Comparison of ENCODE assay signal across 1 cellular context in the genomic region with DNA sequence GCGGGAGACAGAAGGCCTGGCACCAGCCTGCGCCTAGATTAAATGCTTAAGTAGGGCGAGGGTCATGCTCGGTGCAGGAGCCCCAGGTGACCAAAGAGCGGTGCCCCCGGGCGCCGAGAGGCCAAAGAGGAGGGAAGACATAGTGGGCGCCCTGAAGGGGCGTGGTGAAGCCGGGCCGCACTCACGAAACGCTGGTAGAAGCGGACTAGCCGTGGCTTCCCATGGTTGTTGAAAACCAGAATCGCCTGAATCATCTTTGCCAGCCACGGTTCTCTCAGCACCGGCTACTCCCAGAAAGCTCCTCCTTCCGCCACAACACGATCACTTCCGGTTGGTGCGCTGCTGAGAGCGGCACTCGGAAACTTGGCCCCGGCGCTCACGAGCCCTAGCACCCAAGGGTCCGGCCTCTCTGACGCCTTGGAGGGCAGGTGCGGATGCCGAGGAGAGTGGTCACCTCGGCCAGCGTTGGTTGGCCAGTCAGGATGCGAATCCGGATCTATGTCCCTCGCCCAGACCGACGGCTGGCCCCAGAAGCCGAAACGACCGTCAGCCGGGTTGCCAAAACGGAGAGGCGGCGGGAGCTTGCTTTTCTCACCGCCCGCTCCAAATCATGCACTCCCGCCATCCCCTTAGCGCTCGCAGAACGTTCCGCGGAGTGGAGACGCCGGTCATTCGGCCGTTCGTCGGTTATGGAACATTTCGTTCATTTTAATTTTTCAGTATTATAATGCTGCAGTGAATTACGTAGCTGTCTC.
A peak's percentile ranks its signal among the peaks of the same experiment; 100 is the strongest.
TF ChIP-seq lines count a peak whose summit lies in the region.

Gene AP3S2 (minus strand): TSS at position 299 of the 755 bp plus-strand sequence. CDS start 45 bp downstream, at position 254.

TF ChIP-seq in HepG2, 621 proteins besides CTCF, POLR2A, EP300 and RAD21 (continued from another document and continues in another):
- TF ChIP-seq ZBTB26 (CRISPR knock-in tag; IDR thresholded peaks at IDR 0.05; ENCODE audit: borderline replicate concordance) = peak; percentile 92; the same call in 1 of the 2 replicates
- TF ChIP-seq, protein P1, sequence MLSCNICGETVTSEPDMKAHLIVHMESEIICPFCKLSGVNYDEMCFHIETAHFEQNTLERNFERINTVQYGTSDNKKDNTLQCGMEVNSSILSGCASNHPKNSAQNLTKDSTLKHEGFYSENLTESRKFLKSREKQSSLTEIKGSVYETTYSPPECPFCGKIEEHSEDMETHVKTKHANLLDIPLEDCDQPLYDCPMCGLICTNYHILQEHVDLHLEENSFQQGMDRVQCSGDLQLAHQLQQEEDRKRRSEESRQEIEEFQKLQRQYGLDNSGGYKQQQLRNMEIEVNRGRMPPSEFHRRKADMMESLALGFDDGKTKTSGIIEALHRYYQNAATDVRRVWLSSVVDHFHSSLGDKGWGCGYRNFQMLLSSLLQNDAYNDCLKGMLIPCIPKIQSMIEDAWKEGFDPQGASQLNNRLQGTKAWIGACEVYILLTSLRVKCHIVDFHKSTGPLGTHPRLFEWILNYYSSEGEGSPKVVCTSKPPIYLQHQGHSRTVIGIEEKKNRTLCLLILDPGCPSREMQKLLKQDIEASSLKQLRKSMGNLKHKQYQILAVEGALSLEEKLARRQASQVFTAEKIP (CRISPR knock-in tag; IDR thresholded peaks at IDR 0.05; ENCODE audit: borderline replicate concordance) = no peak
- peak; percentile 93 for TF ChIP-seq ZNF225 (CRISPR knock-in tag; IDR thresholded peaks at IDR 0.05)
- 0 out of 2 replicates have a peak, but pooled peaks have one; percentile 9 for TF ChIP-seq ZNF740 (CRISPR knock-in tag; IDR thresholded peaks at IDR 0.05)
- peak; percentile 96 for TF ChIP-seq ERF (CRISPR knock-in tag; IDR thresholded peaks at IDR 0.05)
- TF ChIP-seq HHEX (CRISPR knock-in tag; IDR thresholded peaks at IDR 0.05) = no peak
- TF ChIP-seq ZNF619 (CRISPR knock-in tag; IDR thresholded peaks at IDR 0.05) = peak; percentile 80; the same call in 1 of the 2 replicates
- TF ChIP-seq KLF16 (CRISPR knock-in tag; IDR thresholded peaks at IDR 0.05) = peak; percentile 29 to 94; a peak in 2 of 4 replicates
- peak; percentile 62 for TF ChIP-seq NFYB (CRISPR knock-in tag; IDR thresholded peaks at IDR 0.05)
- TF ChIP-seq ZMAT3 (CRISPR knock-in tag; conservative IDR thresholded peaks at IDR 0.05) = peak; percentile 95; the same call in 1 of the 2 replicates
- no peak for TF ChIP-seq TBP (CRISPR knock-in tag; IDR thresholded peaks at IDR 0.05)
- TF ChIP-seq FOSL2 (CRISPR knock-in tag; IDR thresholded peaks at IDR 0.05) = peak; percentile 81
- TF ChIP-seq ZNF761 (CRISPR knock-in tag; conservative IDR thresholded peaks at IDR 0.05) = no peak; the same call in 1 of the 2 replicates
- no peak for TF ChIP-seq CEBPB (IDR thresholded peaks at IDR 0.05; ENCODE audit: borderline replicate concordance, low read depth, low read length)
- no peak; the same call in 1 of the 2 replicates for TF ChIP-seq ZNF256 (CRISPR knock-in tag; conservative IDR thresholded peaks at IDR 0.05)
- TF ChIP-seq, protein P2, sequence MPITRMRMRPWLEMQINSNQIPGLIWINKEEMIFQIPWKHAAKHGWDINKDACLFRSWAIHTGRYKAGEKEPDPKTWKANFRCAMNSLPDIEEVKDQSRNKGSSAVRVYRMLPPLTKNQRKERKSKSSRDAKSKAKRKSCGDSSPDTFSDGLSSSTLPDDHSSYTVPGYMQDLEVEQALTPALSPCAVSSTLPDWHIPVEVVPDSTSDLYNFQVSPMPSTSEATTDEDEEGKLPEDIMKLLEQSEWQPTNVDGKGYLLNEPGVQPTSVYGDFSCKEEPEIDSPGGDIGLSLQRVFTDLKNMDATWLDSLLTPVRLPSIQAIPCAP (CRISPR knock-in tag; IDR thresholded peaks at IDR 0.05; ENCODE audit: low read depth) = peak; percentile 78; the same call in 1 of the 2 replicates
- TF ChIP-seq ONECUT2 (CRISPR knock-in tag; IDR thresholded peaks at IDR 0.05) = no peak
- TF ChIP-seq GABPA (IDR thresholded peaks at IDR 0.05; ENCODE audit: low read depth, low read length) = peak; percentile 100
- TF ChIP-seq GABPA (CRISPR knock-in tag; IDR thresholded peaks at IDR 0.05; ENCODE audit: low read depth) = peak; percentile 100
- TF ChIP-seq ZSCAN29 (CRISPR knock-in tag; conservative IDR thresholded peaks at IDR 0.05) = peak; percentile 99
- peak; percentile 89 for TF ChIP-seq SP4 (CRISPR knock-in tag; IDR thresholded peaks at IDR 0.05)
- TF ChIP-seq CHCHD3 (CRISPR knock-in tag; IDR thresholded peaks at IDR 0.05) = no peak
- no peak for TF ChIP-seq AKAP8 (CRISPR knock-in tag; IDR thresholded peaks at IDR 0.05)
- peak; percentile 84 for TF ChIP-seq ZNF143 (CRISPR knock-in tag; IDR thresholded peaks at IDR 0.05)
- peak; percentile 87; the same call in 1 of the 2 replicates for TF ChIP-seq TOPORS (CRISPR knock-in tag; IDR thresholded peaks at IDR 0.05)
- peak; percentile 84; the same call in 1 of the 2 replicates for TF ChIP-seq ZFP36L2 (CRISPR knock-in tag; IDR thresholded peaks at IDR 0.05)
- TF ChIP-seq, protein P3, sequence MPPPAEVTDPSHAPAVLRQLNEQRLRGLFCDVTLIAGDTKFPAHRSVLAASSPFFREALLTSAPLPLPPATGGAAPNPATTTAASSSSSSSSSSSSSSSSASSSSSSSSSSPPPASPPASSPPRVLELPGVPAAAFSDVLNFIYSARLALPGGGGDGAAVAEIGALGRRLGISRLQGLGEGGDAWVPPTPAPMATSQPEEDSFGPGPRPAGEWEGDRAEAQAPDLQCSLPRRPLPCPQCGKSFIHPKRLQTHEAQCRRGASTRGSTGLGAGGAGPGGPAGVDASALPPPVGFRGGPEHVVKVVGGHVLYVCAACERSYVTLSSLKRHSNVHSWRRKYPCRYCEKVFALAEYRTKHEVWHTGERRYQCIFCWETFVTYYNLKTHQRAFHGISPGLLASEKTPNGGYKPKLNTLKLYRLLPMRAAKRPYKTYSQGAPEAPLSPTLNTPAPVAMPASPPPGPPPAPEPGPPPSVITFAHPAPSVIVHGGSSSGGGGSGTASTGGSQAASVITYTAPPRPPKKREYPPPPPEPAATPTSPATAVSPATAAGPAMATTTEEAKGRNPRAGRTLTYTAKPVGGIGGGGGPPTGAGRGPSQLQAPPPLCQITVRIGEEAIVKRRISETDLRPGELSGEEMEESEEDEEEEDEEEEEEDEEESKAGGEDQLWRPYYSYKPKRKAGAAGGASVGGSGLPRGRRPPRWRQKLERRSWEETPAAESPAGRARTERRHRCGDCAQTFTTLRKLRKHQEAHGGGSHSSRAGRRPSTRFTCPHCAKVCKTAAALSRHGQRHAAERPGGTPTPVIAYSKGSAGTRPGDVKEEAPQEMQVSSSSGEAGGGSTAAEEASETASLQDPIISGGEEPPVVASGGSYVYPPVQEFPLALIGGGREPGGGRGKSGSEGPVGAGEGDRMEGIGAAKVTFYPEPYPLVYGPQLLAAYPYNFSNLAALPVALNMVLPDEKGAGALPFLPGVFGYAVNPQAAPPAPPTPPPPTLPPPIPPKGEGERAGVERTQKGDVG (CRISPR knock-in tag; IDR thresholded peaks at IDR 0.05; ENCODE audit: borderline replicate concordance) = peak; percentile 95
- no peak for TF ChIP-seq DBP (CRISPR knock-in tag; IDR thresholded peaks at IDR 0.05; ENCODE audit: not compliant biosample characterization)
- TF ChIP-seq ZNF652 (CRISPR knock-in tag; IDR thresholded peaks at IDR 0.05; ENCODE audit: borderline replicate concordance, low read depth) = peak; percentile 47; the same call in 1 of the 2 replicates
- TF ChIP-seq, protein P4, sequence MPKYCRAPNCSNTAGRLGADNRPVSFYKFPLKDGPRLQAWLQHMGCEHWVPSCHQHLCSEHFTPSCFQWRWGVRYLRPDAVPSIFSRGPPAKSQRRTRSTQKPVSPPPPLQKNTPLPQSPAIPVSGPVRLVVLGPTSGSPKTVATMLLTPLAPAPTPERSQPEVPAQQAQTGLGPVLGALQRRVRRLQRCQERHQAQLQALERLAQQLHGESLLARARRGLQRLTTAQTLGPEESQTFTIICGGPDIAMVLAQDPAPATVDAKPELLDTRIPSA (CRISPR knock-in tag; IDR thresholded peaks at IDR 0.05; ENCODE audit: borderline replicate concordance) = no peak
- peak; percentile 68 for TF ChIP-seq JUND (CRISPR knock-in tag; IDR thresholded peaks at IDR 0.05)
- no peak for TF ChIP-seq SNRNP70 (IDR thresholded peaks at IDR 0.05; ENCODE audit: low read depth, low read length)
- TF ChIP-seq XRCC5 (optimal IDR thresholded peaks at IDR 0.05; ENCODE audit: low read length) = peak; percentile 99
- peak; percentile 78; the same call in 1 of the 2 replicates for TF ChIP-seq U2AF2 (IDR thresholded peaks at IDR 0.05; ENCODE audit: low read depth, low read length)
- peak; percentile 76 for TF ChIP-seq ZEB1 (IDR thresholded peaks at IDR 0.05; ENCODE audit: insufficient replicate concordance, low read depth)
- no peak for TF ChIP-seq MTA3 (CRISPR knock-in tag; IDR thresholded peaks at IDR 0.05)
- peak; percentile 86 for TF ChIP-seq CBX1 (IDR thresholded peaks at IDR 0.05; ENCODE audit: low read depth)
- no peak for TF ChIP-seq TCF7L2 (IDR thresholded peaks at IDR 0.05; ENCODE audit: low read depth, low read length)
- peak; percentile 99; the same call in 1 of the 2 replicates for TF ChIP-seq CBX5 (CRISPR knock-in tag; IDR thresholded peaks at IDR 0.05; ENCODE audit: borderline replicate concordance)
- TF ChIP-seq KLF11 (CRISPR knock-in tag; IDR thresholded peaks at IDR 0.05) = peak; percentile 98
- TF ChIP-seq IRX3 (CRISPR knock-in tag; IDR thresholded peaks at IDR 0.05; ENCODE audit: borderline replicate concordance, low read depth) = peak; percentile 91; the same call in 1 of the 2 replicates
- TF ChIP-seq, protein P5, sequence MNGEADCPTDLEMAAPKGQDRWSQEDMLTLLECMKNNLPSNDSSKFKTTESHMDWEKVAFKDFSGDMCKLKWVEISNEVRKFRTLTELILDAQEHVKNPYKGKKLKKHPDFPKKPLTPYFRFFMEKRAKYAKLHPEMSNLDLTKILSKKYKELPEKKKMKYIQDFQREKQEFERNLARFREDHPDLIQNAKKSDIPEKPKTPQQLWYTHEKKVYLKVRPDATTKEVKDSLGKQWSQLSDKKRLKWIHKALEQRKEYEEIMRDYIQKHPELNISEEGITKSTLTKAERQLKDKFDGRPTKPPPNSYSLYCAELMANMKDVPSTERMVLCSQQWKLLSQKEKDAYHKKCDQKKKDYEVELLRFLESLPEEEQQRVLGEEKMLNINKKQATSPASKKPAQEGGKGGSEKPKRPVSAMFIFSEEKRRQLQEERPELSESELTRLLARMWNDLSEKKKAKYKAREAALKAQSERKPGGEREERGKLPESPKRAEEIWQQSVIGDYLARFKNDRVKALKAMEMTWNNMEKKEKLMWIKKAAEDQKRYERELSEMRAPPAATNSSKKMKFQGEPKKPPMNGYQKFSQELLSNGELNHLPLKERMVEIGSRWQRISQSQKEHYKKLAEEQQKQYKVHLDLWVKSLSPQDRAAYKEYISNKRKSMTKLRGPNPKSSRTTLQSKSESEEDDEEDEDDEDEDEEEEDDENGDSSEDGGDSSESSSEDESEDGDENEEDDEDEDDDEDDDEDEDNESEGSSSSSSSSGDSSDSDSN (CRISPR knock-in tag; IDR thresholded peaks at IDR 0.05) = peak; percentile 100
- TF ChIP-seq CREB1 (IDR thresholded peaks at IDR 0.05) = peak; percentile 79
- TF ChIP-seq CREB1 (CRISPR knock-in tag; IDR thresholded peaks at IDR 0.05) = peak; percentile 80
- TF ChIP-seq, protein P6, sequence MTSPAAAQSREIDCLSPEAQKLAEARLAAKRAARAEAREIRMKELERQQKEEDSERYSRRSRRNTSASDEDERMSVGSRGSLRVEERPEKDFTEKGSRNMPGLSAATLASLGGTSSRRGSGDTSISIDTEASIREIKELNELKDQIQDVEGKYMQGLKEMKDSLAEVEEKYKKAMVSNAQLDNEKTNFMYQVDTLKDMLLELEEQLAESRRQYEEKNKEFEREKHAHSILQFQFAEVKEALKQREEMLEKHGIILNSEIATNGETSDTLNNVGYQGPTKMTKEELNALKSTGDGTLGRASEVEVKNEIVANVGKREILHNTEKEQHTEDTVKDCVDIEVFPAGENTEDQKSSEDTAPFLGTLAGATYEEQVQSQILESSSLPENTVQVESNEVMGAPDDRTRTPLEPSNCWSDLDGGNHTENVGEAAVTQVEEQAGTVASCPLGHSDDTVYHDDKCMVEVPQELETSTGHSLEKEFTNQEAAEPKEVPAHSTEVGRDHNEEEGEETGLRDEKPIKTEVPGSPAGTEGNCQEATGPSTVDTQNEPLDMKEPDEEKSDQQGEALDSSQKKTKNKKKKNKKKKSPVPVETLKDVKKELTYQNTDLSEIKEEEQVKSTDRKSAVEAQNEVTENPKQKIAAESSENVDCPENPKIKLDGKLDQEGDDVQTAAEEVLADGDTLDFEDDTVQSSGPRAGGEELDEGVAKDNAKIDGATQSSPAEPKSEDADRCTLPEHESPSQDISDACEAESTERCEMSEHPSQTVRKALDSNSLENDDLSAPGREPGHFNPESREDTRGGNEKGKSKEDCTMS (CRISPR knock-in tag; conservative IDR thresholded peaks at IDR 0.05) = no peak
- 0 out of 2 replicates have a peak, but pooled peaks have one; percentile 51 for TF ChIP-seq NFATC3 (CRISPR knock-in tag; IDR thresholded peaks at IDR 0.05)
- TF ChIP-seq TRIM24 (CRISPR knock-in tag; IDR thresholded peaks at IDR 0.05) = no peak
